Comparison of ENCODE assay signal across 8 cellular contexts in the genomic region with DNA sequence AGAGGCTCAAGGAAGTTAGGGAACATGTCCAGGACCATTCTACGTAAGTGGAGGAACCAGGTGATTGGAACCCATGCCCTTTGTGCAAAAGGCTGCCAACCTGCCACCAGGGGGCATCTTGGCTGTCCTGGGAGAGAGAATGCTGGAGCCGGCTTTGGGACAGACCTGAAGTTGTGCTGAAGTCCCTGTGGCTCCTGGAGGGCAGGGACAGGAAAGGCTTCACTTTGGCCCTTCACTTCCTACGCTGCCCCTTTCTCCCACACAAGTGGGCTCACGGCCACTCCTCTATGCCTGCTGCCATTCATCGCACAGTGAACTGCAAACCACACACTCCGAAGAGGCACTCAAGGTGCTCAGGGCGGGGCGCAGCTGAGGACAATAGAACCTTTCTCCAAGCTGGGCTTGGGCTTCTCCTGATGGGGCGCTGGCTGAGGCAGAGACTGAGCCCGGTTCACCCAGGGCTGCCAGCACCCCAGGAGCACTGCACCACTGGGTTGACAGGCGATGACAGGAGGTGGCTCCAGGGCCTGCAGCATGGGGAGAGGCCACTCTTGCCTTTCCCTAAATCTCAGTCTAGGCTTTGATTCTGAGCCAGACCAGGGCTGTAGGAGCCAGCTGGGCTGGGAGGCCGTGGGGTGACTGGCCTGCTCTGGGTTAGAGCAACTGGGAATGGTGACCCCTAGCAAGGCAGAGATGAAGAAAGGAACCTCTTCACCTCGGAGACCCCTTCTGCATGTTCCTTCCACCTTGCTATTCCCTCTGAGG.
DNase-seq lines count a peak whose midpoint lies in the region; ATAC-seq and TF ChIP-seq lines count a peak whose summit lies in the region.

No MANE protein-coding gene starts in this region.

- no peaks in the 10 kb centered on the region for H3K4me1 ChIP-seq in MM.1S (ENCODE audit: low read length)

- peak; percentile 53 for TF ChIP-seq CTCF in MM.1S (IDR thresholded peaks at IDR 0.05; ENCODE audit: low read length)

- H3F3A ChIP-seq in MM.1S (ENCODE audit: insufficient read depth, low read length) = no peaks in the 10 kb centered on the region

- no peak overlapping the region for H3K4me3 ChIP-seq in MM.1S (ENCODE audit: low read length)

- no peaks in the 10 kb centered on the region for H3K79me2 ChIP-seq in MM.1S (ENCODE audit: low read length)

- no peaks in the 10 kb centered on the region for H3K27me3 ChIP-seq in MM.1S (replicated peaks; ENCODE audit: insufficient read depth, low read length)

- H2AFZ ChIP-seq in MM.1S (ENCODE audit: low read length) = no peak overlapping the region

- ATAC-seq in HG02798 (IDR thresholded peaks at IDR 0.05; ENCODE audit: poor library complexity, unreplicated experiment) = no peak
- ATAC-seq in HG03565 (IDR thresholded peaks at IDR 0.05; ENCODE audit: unreplicated experiment) = no peak

- no peaks in the 10 kb centered on the region for H4K20me1 ChIP-seq in MM.1S (ENCODE audit: insufficient read depth, low read length)

- no peaks in the 10 kb centered on the region for H3K36me3 ChIP-seq in MM.1S (replicated peaks; ENCODE audit: insufficient read depth, low read length)

- H3K9me3 ChIP-seq in MM.1S (replicated peaks; ENCODE audit: insufficient read depth, low read length) = no peaks in the 10 kb centered on the region

- H3K27ac ChIP-seq in MM.1S (ENCODE audit: low read length) = no peak overlapping the region

- DNase-seq in DMS79 treated with DMSO at 0.1 percent for 48 hours (lab: John Stamatoyannopoulos, UW) = peak; percentile 47
- DNase-seq in MM.1S = peak; percentile 27
- DNase-seq in activated T-helper 1 cell treated with anti-CD3 and anti-CD28 coated beads, Interleukin-2, amount 50 U/mL, for 16 hours (ENCODE audit: low read depth in 1 of 2, low spot score in 1 of 2) = peak; percentile 21 to 22
- peak; percentile 84 for DNase-seq in iPS-NIHi7 (ENCODE audit: extremely low spot score)
- peak in 5 of 6 experiments; percentile 36 to 57 (median 42) for DNase-seq in stimulated activated naive CD4-positive, alpha-beta T cell (lab: John Stamatoyannopoulos, UW)
- no peak for DNase-seq in NCI-H345 (lab: John Stamatoyannopoulos, UW)

- H3K4me2 ChIP-seq in MM.1S (ENCODE audit: low read depth, low read length) = no peak overlapping the region

- H3K9me2 ChIP-seq in MM.1S (replicated peaks; ENCODE audit: insufficient read depth, low read length) = no peaks in the 10 kb centered on the region

- no peak overlapping the region for H3K9ac ChIP-seq in MM.1S (ENCODE audit: low read length)
